16 cellular contexts compared by ENCODE assay signal in the genomic region with DNA sequence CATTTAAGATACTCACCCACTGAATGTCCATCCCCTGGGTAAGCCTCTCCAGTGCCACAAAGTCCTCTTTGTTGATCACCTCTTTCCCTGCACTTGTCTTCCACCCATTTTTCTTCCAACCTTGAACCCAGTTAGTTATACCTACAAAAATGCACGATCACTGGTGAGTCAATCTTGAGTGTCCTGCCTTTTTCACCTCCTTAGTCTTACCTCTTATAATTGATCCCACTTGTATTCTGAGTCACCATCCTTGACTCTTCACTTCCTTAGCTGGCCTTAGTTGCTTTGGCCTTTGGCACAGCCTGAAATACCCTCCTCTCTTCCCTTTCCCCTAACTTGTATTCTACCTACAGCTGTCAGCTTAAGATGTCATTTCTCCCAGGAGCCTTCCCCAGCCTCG. TPM values are rescaled to one million over a fixed set of nuclear protein-coding genes. Genes with fewer than 3 reads are reported as not detected.
DNase-seq lines count a peak whose midpoint lies in the region; ATAC-seq and TF ChIP-seq lines count a peak whose summit lies in the region.
"Had no signal": no experiment of that assay in that cellular context is flagged by ENCODE, and none has a peak within 500 bp of the region (broad histone marks: within the 10 kb centered on the region; RNA-seq: fewer than 3 reads in every experiment).

No MANE protein-coding gene starts in this region.

- POLR2A ChIA-PET in PC-9 (lab: Charles Lee; ENCODE audit: unreplicated experiment), result no interaction called here

- H3K36me3 ChIP-seq in PC-9 (ENCODE audit: low read depth) (peaks cover 77% of the 10 kb centered on the region), MG63 (peaks cover 83% of the 10 kb centered on the region)

- peak overlapping the region; percentile 8; the same call in 1 of the 2 replicates for H3K27ac ChIP-seq in PC-9
- H3K27ac ChIP-seq: A549, C4-2B had no signal

- TF ChIP-seq CTCF in PC-9 (conservative IDR thresholded peaks at IDR 0.05) (no peak), fibroblast of mammary gland (conservative IDR thresholded peaks at IDR 0.05; ENCODE audit: control insufficient read depth, insufficient read depth, low read depth, low read length) (no peak)

- H3K79me2 ChIP-seq in PC-9 (ENCODE audit: low read depth), result 0 out of 2 replicates have a peak, but pooled peaks cover 12% of the 10 kb centered on the region

- peak overlapping the region; percentile 56 for H3K27ac Mint-ChIP-seq in activated naive CD4-positive, alpha-beta T cell treated with anti-CD3 and anti-CD28 coated beads, Interleukin-2, amount 50 U/mL, for 24 hours

- no peak overlapping the region for H2AFZ ChIP-seq in PC-9

- peaks cover 36% of the 10 kb centered on the region for H3F3A ChIP-seq in PC-9 (ENCODE audit: insufficient read depth, low read depth)

- no peaks in the 10 kb centered on the region for H3K27me3 ChIP-seq in PC-9 (ENCODE audit: insufficient read depth, low read depth)
- H3K27me3 ChIP-seq in MG63, result no peaks in the 10 kb centered on the region

- DNase-seq in activated naive CD4-positive, alpha-beta T cell (lab: John Stamatoyannopoulos, UW), result no peak
- DNase-seq in PC-9 (no peak), fibroblast of mammary gland (ENCODE audit: low read depth) (peak; percentile 56), MG63 (no peak)
- DNase-seq: Calu3, HCEC 1CT, NCI-H1092, NCI-H2107, NCI-H226, NCI-H526 treated with DMSO at 0.1 percent for 48 hours, OCI-M1 had no signal

- peaks cover 7% of the 10 kb centered on the region for H3K4me1 Mint-ChIP-seq in activated naive CD4-positive, alpha-beta T cell treated with anti-CD3 and anti-CD28 coated beads, Interleukin-2, amount 50 U/mL, for 24 hours

- H3K4me1 ChIP-seq in PC-9 (replicated peaks; ENCODE audit: insufficient read depth), result 0 out of 2 replicates have a peak, but pooled peaks cover 5% of the 10 kb centered on the region
- H3K4me1 ChIP-seq: A549 had no signal

- no TSS peak for BruUV-seq in PC-9 (replicated peaks; lab: Mats Ljungman, UMichigan)

- H3K9me3 ChIP-seq in PC-9 (ENCODE audit: insufficient read depth, low read depth), result no peaks in the 10 kb centered on the region
- no peaks in the 10 kb centered on the region for H3K9me3 ChIP-seq in MG63
- H3K9me3 ChIP-seq: A549 had no signal

- H3K27me3 Mint-ChIP-seq in activated naive CD4-positive, alpha-beta T cell treated with anti-CD3 and anti-CD28 coated beads, Interleukin-2, amount 50 U/mL, for 24 hours, result no peaks in the 10 kb centered on the region

- peaks cover 7% of the 10 kb centered on the region for H4K20me1 ChIP-seq in PC-9 (ENCODE audit: insufficient read depth)

- no peak overlapping the region for H3K4me3 Mint-ChIP-seq in activated naive CD4-positive, alpha-beta T cell treated with anti-CD3 and anti-CD28 coated beads, Interleukin-2, amount 50 U/mL, for 24 hours

- intact Hi-C loops in PC-9 (cut with micrococcal nuclease; ENCODE audit: unreplicated experiment), result no loop called here

- peaks cover 27% of the 10 kb centered on the region for H3K36me3 Mint-ChIP-seq in activated naive CD4-positive, alpha-beta T cell treated with anti-CD3 and anti-CD28 coated beads, Interleukin-2, amount 50 U/mL, for 24 hours

- no peaks in the 10 kb centered on the region for H3K9me3 Mint-ChIP-seq in activated naive CD4-positive, alpha-beta T cell treated with anti-CD3 and anti-CD28 coated beads, Interleukin-2, amount 50 U/mL, for 24 hours

- no peak for ATAC-seq in GM19351 (IDR thresholded peaks at IDR 0.05; ENCODE audit: unreplicated experiment)
- ATAC-seq: A549, GM12878 had no signal

- no peak overlapping the region for H3K4me3 ChIP-seq in PC-9
- H3K4me3 ChIP-seq in fibroblast of mammary gland (ENCODE audit: control insufficient read depth, low read depth, low read length), result no peak overlapping the region
- H3K4me3 ChIP-seq in MG63, result no peak overlapping the region
- H3K4me3 ChIP-seq: A549, GM12878 had no signal

- no peak overlapping the region for H3K4me2 ChIP-seq in PC-9
- H3K4me2 ChIP-seq: A549 had no signal

- H3K9me2 ChIP-seq in PC-9 (ENCODE audit: insufficient read depth), result no peaks in the 10 kb centered on the region

- CTCF ChIA-PET in PC-9 (lab: Charles Lee), result no interaction called here

RNA-seq across cellular contexts. Expression of gene RNASEH1, which starts 10.2 kb away (rescaled TPM):
- total RNA-seq in PC-9 (2021), result 28.4 and 31.0 TPM in 2 replicates
- total RNA-seq in MG63 (2014; rRNA removed; shearing (Covaris generic); ENCODE audit: low replicate concordance), result 26.0 and 71.0 TPM in 2 replicates

RNA-seq across cellular contexts. Expression of gene RPS7, which starts 27.1 kb away (rescaled TPM):
- 1,333 and 1,707 TPM in 2 replicates for total RNA-seq in PC-9 (2021)
- 3,110 and 4,078 TPM in 2 replicates for total RNA-seq in MG63 (2014; rRNA removed; shearing (Covaris generic); ENCODE audit: low replicate concordance)

RNA-seq across cellular contexts. Expression of gene ADI1, which starts 28.6 kb away (rescaled TPM):
- 54.5 and 72.2 TPM in 2 replicates for total RNA-seq in PC-9 (2021)
- 75.8 and 78.9 TPM in 2 replicates for total RNA-seq in MG63 (2014; rRNA removed; shearing (Covaris generic); ENCODE audit: low replicate concordance)

RNA-seq across cellular contexts. Expression of gene COLEC11, which starts 47.0 kb away (rescaled TPM):
- 2.4 and 4.6 TPM in 2 replicates for total RNA-seq in PC-9 (2021)
- total RNA-seq in MG63 (2014; rRNA removed; shearing (Covaris generic); ENCODE audit: low replicate concordance), result 2.1 TPM in 1 of 2 replicates, not detected in the other
- total RNA-seq: Calu3 had no signal
